ENCODE assay signal across 1 cellular context in genomic region chr3:157794771-157795170, GRCh38.
TF ChIP-seq lines count a peak whose summit lies in the region.

No MANE protein-coding gene starts in this region.

TF ChIP-seq in IMR-90, 13 proteins besides CTCF, POLR2A, EP300 and RAD21 (continued from another document):
- TF ChIP-seq FOS (IDR thresholded peaks at IDR 0.05; ENCODE audit: low read depth, low read length) = peak; percentile 38; the same call in 1 of the 2 replicates
- TF ChIP-seq CEBPB (IDR thresholded peaks at IDR 0.05; ENCODE audit: low read depth, low read length) = no peak
- TF ChIP-seq MAFK (IDR thresholded peaks at IDR 0.05; ENCODE audit: low read depth, low read length) = no peak
- no peak for TF ChIP-seq ELK1 (IDR thresholded peaks at IDR 0.05; ENCODE audit: borderline replicate concordance, low read depth, low read length)
